Comparison of ENCODE assay signal across 20 cellular contexts in genomic region chr4:135243960-135244561, GRCh38.
DNase-seq lines count a peak whose midpoint lies in the region; ATAC-seq and TF ChIP-seq lines count a peak whose summit lies in the region.
"Had no signal": no experiment of that assay in that cellular context is flagged by ENCODE, and none has a peak within 500 bp of the region (broad histone marks: within the 10 kb centered on the region; RNA-seq: fewer than 3 reads in every experiment).

No MANE protein-coding gene starts in this region.

- no peaks in the 10 kb centered on the region for H3K9me3 ChIP-seq in AG04450 (ENCODE audit: control insufficient read depth, insufficient read depth, low read length)
- H3K9me3 ChIP-seq in SJSA1 (replicated peaks), result 0 out of 2 replicates have a peak, but pooled peaks cover 5% of the 10 kb centered on the region
- H3K9me3 ChIP-seq in left lung, result no peaks in the 10 kb centered on the region
- H3K9me3 ChIP-seq: A549, HAP-1, prostate gland had no signal

- ATAC-seq in left lung, result no peak
- ATAC-seq: A549; effector memory CD8-positive, alpha-beta T cell; natural killer cell had no signal

- CTCF ChIA-PET in AG04450 (lab: Charles Lee), result no interaction called here

- intact Hi-C loops in left lung (cut with DNase I), result no loop called here

- no peak overlapping the region for H3K4me3 ChIP-seq in AG04450 (ENCODE audit: low read depth, low read length)
- no peak overlapping the region for H3K4me3 ChIP-seq in SJSA1
- H3K4me3 ChIP-seq in fibroblast of villous mesenchyme (ENCODE audit: low read depth, low read length), result no peak overlapping the region
- no peak overlapping the region for H3K4me3 ChIP-seq in left lung
- H3K4me3 ChIP-seq: A549, HAP-1, lung, prostate gland had no signal

- H3K4me1 ChIP-seq in SJSA1 (replicated peaks), result peaks cover 5% of the 10 kb centered on the region
- H3K4me1 ChIP-seq in left lung, result no peaks in the 10 kb centered on the region
- H3K4me1 ChIP-seq: A549, prostate gland had no signal

- no peak overlapping the region for H3K27ac ChIP-seq in AG04450 (ENCODE audit: low read depth, low read length)
- peak overlapping the region; percentile 36; the same call in 1 of the 2 replicates for H3K27ac ChIP-seq in SJSA1
- no peak overlapping the region for H3K27ac ChIP-seq in left lung
- H3K27ac ChIP-seq: A549, prostate gland had no signal

- TF ChIP-seq CTCF in AG04450 (IDR thresholded peaks at IDR 0.05; ENCODE audit: low read depth, low read length) (no peak), fibroblast of villous mesenchyme (IDR thresholded peaks at IDR 0.05; ENCODE audit: insufficient read depth, low read depth, low read length) (no peak), left lung (IDR thresholded peaks at IDR 0.05) (no peak)

- H3K36me3 ChIP-seq in SJSA1, result no peaks in the 10 kb centered on the region
- no peaks in the 10 kb centered on the region for H3K36me3 ChIP-seq in left lung
- H3K36me3 ChIP-seq: HAP-1, prostate gland had no signal

- POLR2A ChIA-PET in AG04450 (lab: Yijun Ruan, JAX), result no interaction called here

- DNase-seq in AG04450 (ENCODE audit: low read depth, low spot score) (peak; percentile 10), HCEC 1CT (peak; percentile 33), SJSA1 (ENCODE audit: low read depth in 1 of 2, low spot score in 2 of 2) (no peak), fibroblast of villous mesenchyme (ENCODE audit: low read depth) (peak; percentile 80), NCI-H226 (no peak), left lung (no peak), NCI-H774 (lab: John Stamatoyannopoulos, UW) (no peak)
- no peak for DNase-seq in activated naive CD4-positive, alpha-beta T cell (lab: John Stamatoyannopoulos, UW)
- DNase-seq: activated CD4-positive, alpha-beta T cell treated with anti-CD3 and anti-CD28 coated beads, Interleukin-2, amount 50 U/mL, for 4 hours; activated T-cell treated with anti-CD3 and anti-CD28 coated beads, Interleukin-2, amount 50 U/mL, for 48 hours; effector memory CD8-positive, alpha-beta T cell; GF-D8; natural killer cell; NCI-H187 treated with DMSO at 0.1 percent for 48 hours; NCI-H510A treated with DMSO at 0.1 percent for 48 hours; stimulated activated naive CD4-positive, alpha-beta T cell had no signal

- H3K27me3 ChIP-seq in AG04450 (ENCODE audit: control insufficient read depth, insufficient read depth, low read length), result no peaks in the 10 kb centered on the region
- no peaks in the 10 kb centered on the region for H3K27me3 ChIP-seq in SJSA1 (replicated peaks)
- H3K27me3 ChIP-seq in left lung, result no peaks in the 10 kb centered on the region

Comparison
In these comparisons a context has a peak if more than half of its experiments do, and no peak if none do; other contexts are left out.
1. DNase-seq: peak in AG04450 (single experiment), HCEC 1CT (single experiment) and fibroblast of villous mesenchyme (single experiment); none in SJSA1 (0 of 2), NCI-H226 (single experiment), left lung (0 of 2), activated naive CD4-positive, alpha-beta T cell (0 of 4) and NCI-H774 (single experiment).